Comparison of ENCODE assay signal across 8 cellular contexts in genomic region chr19:48489608-48490216, GRCh38. TPM values are rescaled to one million over a fixed set of nuclear protein-coding genes. Genes with fewer than 3 reads are reported as not detected.
DNase-seq lines count a peak whose midpoint lies in the region; ATAC-seq and TF ChIP-seq lines count a peak whose summit lies in the region.

No MANE protein-coding gene starts in this region.

- H3K4me1 ChIP-seq in CD8-positive, alpha-beta T cell (ENCODE audit: insufficient read depth, low read length), result peaks cover 38% of the 10 kb centered on the region
- H3K4me1 ChIP-seq in HCT116 (ENCODE audit: control insufficient read depth in 1 of 2, insufficient read depth in 2 of 2, low read length in 2 of 2), result peaks cover 59 to 87% of the 10 kb centered on the region in 2 experiments
- H3K4me1 ChIP-seq in effector memory CD4-positive, alpha-beta T cell (ENCODE audit: control insufficient read depth, insufficient read depth, low read length, poor library complexity, severe bottlenecking), result peaks cover 26% of the 10 kb centered on the region

- CTCF ChIA-PET in CD8-positive, alpha-beta T cell (lab: Charles Lee), result interaction anchor here (0.5 to 5.4 kb wide), 42 partner anchors 9 to 656 kb away, joined by 3 to 84 read pairs (median 4); partner anchors contain the start of gene LMTK3
- CTCF ChIA-PET in HCT116 (lab: Charles Lee), result interaction anchor here (0.5 to 4.7 kb wide), 23 partner anchors 11 to 751 kb away, joined by 3 to 65 read pairs (median 3); partner anchors contain the start of genes CA11, SYNGR4 and TMEM143
- CTCF ChIA-PET in activated CD4-positive, alpha-beta memory T cell treated with anti-CD3 and anti-CD28 coated beads for 36 hours (lab: Charles Lee), result interaction anchor here (0.6 to 6.2 kb wide), 34 partner anchors 9 to 1186 kb away, joined by 3 to 164 read pairs (median 5); partner anchors contain the start of genes CA11, GRWD1, GYS1 and KDELR1

- H3K9me3 Mint-ChIP-seq in CD8-positive, alpha-beta T cell, result no peaks in the 10 kb centered on the region
- no peaks in the 10 kb centered on the region for H3K9me3 Mint-ChIP-seq in activated CD4-positive, alpha-beta memory T cell treated with anti-CD3 and anti-CD28 coated beads for 36 hours
- H3K9me3 Mint-ChIP-seq in stimulated activated naive B cell treated with anti-CD40 and anti-IgM and Interleukin-4, amounts not matched to agents 10 μg/mL and 1 μg/mL and 100 μg/mL, for 72 hours, result peaks cover 6 to 8% of the 10 kb centered on the region in 2 donors

- RAD21 ChIA-PET in HCT116 (lab: Charles Lee; ENCODE audit: low non-redundant PET in 1 of 2, low total read pairs in 2 of 2, uncharacterized antibody in 2 of 2, unreplicated experiment in 2 of 2), result interaction anchor here (0.6 to 1.7 kb wide), 5 partner anchors 11 to 156 kb away, joined by 3 to 6 read pairs (median 3); no protein-coding TSS in a partner anchor

- H2AFZ ChIP-seq in HCT116 (ENCODE audit: low read depth, low read length, poor library complexity, severe bottlenecking), result no peak overlapping the region

- H3K9me3 ChIP-seq in CD8-positive, alpha-beta T cell (ENCODE audit: low read length), result no peaks in the 10 kb centered on the region
- H3K9me3 ChIP-seq in HCT116 (ENCODE audit: control insufficient read depth in 1 of 2, insufficient read depth in 1 of 2, low read depth in 1 of 2, low read length in 2 of 2), result no peaks in the 10 kb centered on the region
- no peaks in the 10 kb centered on the region for H3K9me3 ChIP-seq in effector memory CD4-positive, alpha-beta T cell (ENCODE audit: control insufficient read depth, low read length)

- H3K4me3 Mint-ChIP-seq in CD8-positive, alpha-beta T cell, result no peak overlapping the region
- H3K4me3 Mint-ChIP-seq in activated CD4-positive, alpha-beta memory T cell treated with anti-CD3 and anti-CD28 coated beads for 36 hours, result no peak overlapping the region
- H3K4me3 Mint-ChIP-seq in stimulated activated naive B cell treated with anti-CD40 and anti-IgM and Interleukin-4, amounts not matched to agents 10 μg/mL and 1 μg/mL and 100 μg/mL, for 72 hours, result peak overlapping the region in 1 of 2 donors; percentile 3

- no peak overlapping the region for H3K27ac Mint-ChIP-seq in CD8-positive, alpha-beta T cell
- H3K27ac Mint-ChIP-seq in activated CD4-positive, alpha-beta memory T cell treated with anti-CD3 and anti-CD28 coated beads for 36 hours, result no peak overlapping the region
- no peak overlapping the region for H3K27ac Mint-ChIP-seq in stimulated activated naive B cell treated with anti-CD40 and anti-IgM and Interleukin-4, amounts not matched to agents 10 μg/mL and 1 μg/mL and 100 μg/mL, for 72 hours

- H3K27ac ChIP-seq in CD8-positive, alpha-beta T cell (ENCODE audit: low read depth, low read length), result no peak overlapping the region
- peak overlapping the region; percentile 97 for H3K27ac ChIP-seq in HCT116 (ENCODE audit: low read depth, low read length)
- no peak overlapping the region for H3K27ac ChIP-seq in effector memory CD4-positive, alpha-beta T cell (ENCODE audit: insufficient read depth, low read length, poor library complexity, severe bottlenecking)

- H3K4me3 ChIP-seq in CD8-positive, alpha-beta T cell (ENCODE audit: low read depth, low read length), result no peak overlapping the region
- H3K4me3 ChIP-seq in HCT116 (replicated peaks in 1 of 2; ENCODE audit: low read depth in 1 of 2, low read length in 2 of 2), result peak overlapping the region; percentile 80 to 96
- H3K4me3 ChIP-seq in effector memory CD4-positive, alpha-beta T cell (ENCODE audit: insufficient read depth, low read depth, low read length, poor library complexity, severe bottlenecking), result no peak overlapping the region

- TSS peak; percentile 61 for BruUV-seq in HCT116 (replicated peaks; lab: Mats Ljungman, UMichigan)

- intact Hi-C loops in CD8-positive, alpha-beta T cell (cut with DNase I, micrococcal nuclease), result loop anchor here (1.0 to 10.0 kb wide), 7 partner anchors 20 to 127 kb away; partner anchors contain the start of genes CYTH2 (in 1 of the 2), GRIN2D (in 1 of the 2), KDELR1 (in 1 of the 2) and SYNGR4 (in 1 of the 2)
- intact Hi-C loops in HCT116 (cut with micrococcal nuclease), result loop anchor here (1.0 to 10.0 kb wide), 4 partner anchors 21 to 169 kb away; partner anchors contain the start of genes CYTH2, GRIN2D and KDELR1
- intact Hi-C loops in activated CD4-positive, alpha-beta memory T cell treated with anti-CD3 and anti-CD28 coated beads for 36 hours (cut with micrococcal nuclease), result loop anchor here (5.0 kb wide), 2 partner anchors 72 to 167 kb away; a partner anchor contains a TSS

- H3K36me3 ChIP-seq in CD8-positive, alpha-beta T cell (ENCODE audit: insufficient read depth, low read length), result no peaks in the 10 kb centered on the region
- H3K36me3 ChIP-seq in HCT116 (ENCODE audit: control insufficient read depth in 1 of 2, insufficient read depth in 2 of 2, low read length in 2 of 2), result peaks cover 2 to 5% of the 10 kb centered on the region in 2 experiments; a peak in 1 of 4 replicates
- no peaks in the 10 kb centered on the region for H3K36me3 ChIP-seq in effector memory CD4-positive, alpha-beta T cell (ENCODE audit: control insufficient read depth, insufficient read depth, low read length)

- TF ChIP-seq RAD21 in HCT116 (IDR thresholded peaks at IDR 0.05; ENCODE audit: low read depth), result no peak

- peaks cover 38% of the 10 kb centered on the region for H3K79me2 ChIP-seq in HCT116 (ENCODE audit: insufficient read depth, low read length)

- peaks cover 2% of the 10 kb centered on the region for H3K36me3 Mint-ChIP-seq in CD8-positive, alpha-beta T cell
- H3K36me3 Mint-ChIP-seq in activated CD4-positive, alpha-beta memory T cell treated with anti-CD3 and anti-CD28 coated beads for 36 hours, result no peaks in the 10 kb centered on the region
- H3K36me3 Mint-ChIP-seq in stimulated activated naive B cell treated with anti-CD40 and anti-IgM and Interleukin-4, amounts not matched to agents 10 μg/mL and 1 μg/mL and 100 μg/mL, for 72 hours, result peaks cover 2 to 6% of the 10 kb centered on the region in 2 donors

- POLR2A ChIA-PET in CD8-positive, alpha-beta T cell (lab: Charles Lee), result interaction anchor here (0.7 to 1.6 kb wide), 3 partner anchors 9 to 145 kb away, joined by 3 to 6 read pairs (median 4); no protein-coding TSS in a partner anchor
- POLR2A ChIA-PET in HCT116 (lab: Charles Lee), result interaction anchor here (0.9 to 1.3 kb wide), 4 partner anchors 12 to 129 kb away, joined by 3 to 5 read pairs (median 4); partner anchors contain the start of genes RPL18 and SPHK2
- POLR2A ChIA-PET in activated CD4-positive, alpha-beta memory T cell treated with anti-CD3 and anti-CD28 coated beads for 36 hours (lab: Charles Lee), result interaction anchor here (1.1 to 1.4 kb wide), 2 partner anchors 90 to 95 kb away, joined by 3 to 4 read pairs; no protein-coding TSS in a partner anchor

- no peaks in the 10 kb centered on the region for H3K27me3 ChIP-seq in CD8-positive, alpha-beta T cell (ENCODE audit: insufficient read depth, low read length)
- no peaks in the 10 kb centered on the region for H3K27me3 ChIP-seq in HCT116 (ENCODE audit: insufficient read depth, low read length)
- H3K27me3 ChIP-seq in effector memory CD4-positive, alpha-beta T cell (replicated peaks; ENCODE audit: control insufficient read depth, insufficient read depth, low read length, poor library complexity, severe bottlenecking), result peaks cover 5% of the 10 kb centered on the region

- peak; percentile 65 to 89 (median 74) for DNase-seq in CD8-positive, alpha-beta T cell
- peak; percentile 60 for DNase-seq in HCT116 (ENCODE audit: low read depth, low spot score)
- peak; percentile 65 for DNase-seq in NCI-H748 (lab: John Stamatoyannopoulos, UW; ENCODE audit: unreplicated experiment)
- DNase-seq in activated CD4-positive, alpha-beta memory T cell treated with anti-CD3 and anti-CD28 coated beads for 36 hours, result peak; percentile 88
- peak; percentile 60 to 66 (median 60) for DNase-seq in effector memory CD4-positive, alpha-beta T cell
- DNase-seq in myocyte (ENCODE audit: low read depth), result peak; percentile 64
- peak; percentile 78 for DNase-seq in stimulated activated naive B cell treated with anti-CD40 and anti-IgM and Interleukin-4, amounts not matched to agents 10 μg/mL and 1 μg/mL and 100 μg/mL, for 72 hours

- peak overlapping the region; percentile 97 for H3K9ac ChIP-seq in HCT116 (ENCODE audit: low read length)

- peak; percentile 88 for TF ChIP-seq CTCF in CD8-positive, alpha-beta T cell (IDR thresholded peaks at IDR 0.05)
- TF ChIP-seq CTCF in HCT116 (IDR thresholded peaks at IDR 0.05 in 2 of 3, conservative IDR thresholded peaks at IDR 0.05 in 1 of 3; ENCODE audit: borderline replicate concordance in 1 of 3, insufficient read depth in 1 of 3, low read depth in 2 of 3, low read length in 2 of 3), result peak in 2 of 3 experiments; percentile 91 to 98; a peak in 4 of 6 replicates

- TF ChIP-seq POLR2A in HCT116 (IDR thresholded peaks at IDR 0.05; ENCODE audit: borderline replicate concordance, extremely low read depth, insufficient read depth, insufficient read length), result no peak
- TF ChIP-seq POLR2A in GM18505 (IDR thresholded peaks at IDR 0.05; ENCODE audit: borderline replicate concordance, extremely low read depth, insufficient read depth, insufficient read length), result no peak

- H3K4me1 Mint-ChIP-seq in CD8-positive, alpha-beta T cell (ENCODE audit: low read depth), result peaks cover 37% of the 10 kb centered on the region
- H3K4me1 Mint-ChIP-seq in activated CD4-positive, alpha-beta memory T cell treated with anti-CD3 and anti-CD28 coated beads for 36 hours (ENCODE audit: low read depth), result peaks cover 29% of the 10 kb centered on the region
- peaks cover 22 to 44% of the 10 kb centered on the region in 2 donors for H3K4me1 Mint-ChIP-seq in stimulated activated naive B cell treated with anti-CD40 and anti-IgM and Interleukin-4, amounts not matched to agents 10 μg/mL and 1 μg/mL and 100 μg/mL, for 72 hours

- H3K9me2 ChIP-seq in HCT116 (ENCODE audit: insufficient read depth), result no peaks in the 10 kb centered on the region

- peak; percentile 22 for ATAC-seq in CD8-positive, alpha-beta T cell
- ATAC-seq in HCT116 (peak; percentile 26), GM18505 (IDR thresholded peaks at IDR 0.05; ENCODE audit: unreplicated experiment) (no peak)
- peak; percentile 62 to 64 for ATAC-seq in stimulated activated naive B cell treated with anti-CD40 and anti-IgM and Interleukin-4, amounts not matched to agents 10 μg/mL and 1 μg/mL and 100 μg/mL, for 72 hours (replicated peaks)

- H4K20me1 ChIP-seq in HCT116 (ENCODE audit: insufficient read depth), result no peaks in the 10 kb centered on the region

- peak overlapping the region; percentile 100 for H3K4me2 ChIP-seq in HCT116 (ENCODE audit: low read length)

- peaks cover 3% of the 10 kb centered on the region for H3K27me3 Mint-ChIP-seq in CD8-positive, alpha-beta T cell (ENCODE audit: low read depth)
- peaks cover 27% of the 10 kb centered on the region for H3K27me3 Mint-ChIP-seq in activated CD4-positive, alpha-beta memory T cell treated with anti-CD3 and anti-CD28 coated beads for 36 hours
- H3K27me3 Mint-ChIP-seq in stimulated activated naive B cell treated with anti-CD40 and anti-IgM and Interleukin-4, amounts not matched to agents 10 μg/mL and 1 μg/mL and 100 μg/mL, for 72 hours, result peaks cover 25 to 41% of the 10 kb centered on the region in 2 donors

RNA-seq across cellular contexts. Expression of gene CYTH2, which starts 20.5 kb away (rescaled TPM):
- total RNA-seq in CD8-positive, alpha-beta T cell, result 10 to 100 TPM; 30.9 to 32.3 TPM
- total RNA-seq in HCT116 (2021; ENCODE audit: unreplicated experiment) (75.3 TPM), myocyte (50.8 and 60.6 TPM in 2 replicates)
- 49.9 and 58.4 TPM in 2 replicates for polyA plus RNA-seq in HCT116 (2012)
- total RNA-seq in activated CD4-positive, alpha-beta memory T cell treated with anti-CD3 and anti-CD28 coated beads for 36 hours, result 10 to 100 TPM; 31.5 to 33.6 TPM
- polyA plus RNA-seq in myocyte (2012), result 62.5 TPM

RNA-seq across cellular contexts. Expression of gene LMTK3, which starts 21.9 kb away (rescaled TPM):
- total RNA-seq in CD8-positive, alpha-beta T cell, result 10 to 100 TPM; 13.7 to 16.9 TPM
- total RNA-seq in HCT116 (2021; ENCODE audit: unreplicated experiment) (19.9 TPM), myocyte (0.05 and 0.26 TPM in 2 replicates)
- polyA plus RNA-seq in HCT116 (2012), result 8.9 and 12.1 TPM in 2 replicates
- total RNA-seq in activated CD4-positive, alpha-beta memory T cell treated with anti-CD3 and anti-CD28 coated beads for 36 hours, result 1 to 10 TPM; 3.6 to 3.8 TPM
- polyA plus RNA-seq in myocyte (2012), result 0.20 TPM

RNA-seq across cellular contexts. Expression of gene KCNJ14, which starts 34.3 kb away (rescaled TPM):
- total RNA-seq in CD8-positive, alpha-beta T cell, result 1 to 10 TPM; 3.7 to 3.9 TPM
- total RNA-seq in HCT116 (2021; ENCODE audit: unreplicated experiment), result 2.5 TPM
- polyA plus RNA-seq in HCT116 (2012), result 1.1 and 1.6 TPM in 2 replicates
- 1 to 10 TPM; 1.2 TPM for total RNA-seq in activated CD4-positive, alpha-beta memory T cell treated with anti-CD3 and anti-CD28 coated beads for 36 hours
- 0.73 and 0.96 TPM in 2 replicates for total RNA-seq in myocyte
- polyA plus RNA-seq in myocyte (2012), result 1.1 TPM

RNA-seq across cellular contexts. Expression of gene GRWD1, which starts 43.9 kb away (rescaled TPM):
- 10 to 100 TPM; 36.1 to 41.7 TPM for total RNA-seq in CD8-positive, alpha-beta T cell
- total RNA-seq in HCT116 (2021; ENCODE audit: unreplicated experiment) (64.8 TPM), myocyte (43.4 and 44.1 TPM in 2 replicates)
- polyA plus RNA-seq in HCT116 (2012), result 25.1 and 25.5 TPM in 2 replicates
- 10 to 100 TPM; 38.8 to 45.3 TPM for total RNA-seq in activated CD4-positive, alpha-beta memory T cell treated with anti-CD3 and anti-CD28 coated beads for 36 hours
- 24.8 TPM for polyA plus RNA-seq in myocyte (2012)

Comparison
In these comparisons a context has a peak if more than half of its experiments do, and no peak if none do; other contexts are left out.
1. H3K4me3 ChIP-seq: peak in HCT116 (2 of 2); none in CD8-positive, alpha-beta T cell (single experiment) and effector memory CD4-positive, alpha-beta T cell (single experiment).
2. Peak in every context shown above with its lines, with median percentiles within 50 percentile points of each other: DNase-seq.